In the genomic region with DNA sequence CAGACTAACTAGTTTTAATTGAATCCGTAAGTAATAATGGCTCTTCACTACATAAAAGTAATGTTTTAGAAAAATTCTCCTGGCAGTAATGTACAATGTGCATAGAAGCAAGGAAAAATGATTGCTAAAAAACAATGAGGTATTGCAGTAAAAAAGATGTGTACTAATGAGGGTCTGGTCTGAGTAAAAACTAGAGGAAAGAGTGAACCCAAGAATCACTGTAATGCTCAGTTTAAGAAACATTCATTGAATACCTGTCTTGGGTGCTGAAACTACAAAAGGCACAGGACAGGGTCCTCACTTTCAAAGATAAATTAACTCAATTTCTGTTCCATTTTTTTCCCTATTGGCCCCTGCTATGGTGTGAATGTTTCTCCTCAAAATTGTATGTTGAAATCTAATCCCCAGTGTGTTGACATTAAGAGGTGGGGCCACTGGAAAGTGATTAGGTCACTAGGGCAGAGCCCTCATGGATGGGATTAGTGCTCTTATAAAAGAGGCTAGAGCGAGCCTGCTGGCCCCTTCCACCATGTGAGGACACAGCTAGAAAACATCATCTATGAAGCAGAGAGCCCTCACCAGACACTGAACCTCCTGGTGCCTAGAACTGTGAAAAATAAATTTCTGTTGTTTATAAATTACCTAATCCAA, we compare ENCODE assay signal across 11 cellular contexts. TPM values are rescaled to one million over a fixed set of nuclear protein-coding genes. Genes with fewer than 3 reads are reported as not detected.
A peak's percentile ranks its signal among the peaks of the same experiment; 100 is the strongest.
DNase-seq lines count a peak whose midpoint lies in the region; ATAC-seq and TF ChIP-seq lines count a peak whose summit lies in the region.
"Had no signal": no experiment of that assay in that cellular context is flagged by ENCODE, and none has a peak within 500 bp of the region (broad histone marks: within the 10 kb centered on the region; RNA-seq: fewer than 3 reads in every experiment).

No MANE protein-coding gene starts in this region.

- no peak for TF ChIP-seq POLR2A in transverse colon (IDR thresholded peaks at IDR 0.05)

- no peaks in the 10 kb centered on the region for H3K9me3 Mint-ChIP-seq in activated naive CD8-positive, alpha-beta T cell (ENCODE audit: low read depth)
- no peaks in the 10 kb centered on the region for H3K9me3 Mint-ChIP-seq in activated naive CD8-positive, alpha-beta T cell treated with anti-CD3 and anti-CD28 coated beads, Interleukin-2, amount 50 U/mL, for 24 hours

- H3K36me3 ChIP-seq in transverse colon (no peaks in the 10 kb centered on the region), neuronal stem cell (replicated peaks in 1 of 2; ENCODE audit: control insufficient read depth in 2 of 2, insufficient read depth in 2 of 2, low read length in 2 of 2) (no peaks in the 10 kb centered on the region)
- H3K36me3 ChIP-seq: vagina had no signal

- no peak overlapping the region for H4K91ac ChIP-seq in neuronal stem cell (ENCODE audit: low read depth, low read length, poor library complexity)

- H4K8ac ChIP-seq in neuronal stem cell (ENCODE audit: low read depth, low read length), result no peak overlapping the region

- H3K27me3 ChIP-seq in HL-60 (ENCODE audit: insufficient read depth, poor library complexity, severe bottlenecking) (no peaks in the 10 kb centered on the region), transverse colon (no peaks in the 10 kb centered on the region), neuronal stem cell (ENCODE audit: control insufficient read depth in 3 of 3, insufficient read depth in 3 of 3, low read depth in 1 of 3, low read length in 3 of 3) (no peaks in the 10 kb centered on the region)
- H3K27me3 ChIP-seq: vagina had no signal

- in situ Hi-C loops in transverse colon (cut with MboI; ENCODE audit: low pct_ligation_motif_present in 1 of 4, low pct_unique_long_range_greater_than_20kb in 1 of 4, low sequenced_read_pairs in 3 of 4), result no loop called here

- 56 to 75% methylated on average over 2 of the region's 2 CpGs for WGBS in transverse colon (ENCODE audit: low coverage in 1 of 2), 2 donors
- no CpG with 5 or more reads among the region's 2 CpGs for WGBS in neuronal stem cell (ENCODE audit: extremely low coverage in 2 of 2, insufficient read length in 2 of 2, insufficient replicate concordance in 1 of 2), 2 donors

- no peak overlapping the region for H2BK12ac ChIP-seq in neuronal stem cell (ENCODE audit: low read length)

- H3K79me1 ChIP-seq in neuronal stem cell (ENCODE audit: low read depth, low read length), result no peaks in the 10 kb centered on the region

- H3K4me2 ChIP-seq in neuronal stem cell (ENCODE audit: insufficient read depth, low read length, poor library complexity, severe bottlenecking), result no peak overlapping the region

- peak overlapping the region; percentile 65 for H3K27ac ChIP-seq in HL-60 (replicated peaks)
- peak overlapping the region; percentile 37 to 56 (median 46) for H3K27ac ChIP-seq in transverse colon
- H3K27ac ChIP-seq in neuronal stem cell (replicated peaks; ENCODE audit: low read length), result no peak overlapping the region
- H3K27ac ChIP-seq: epithelial cell of prostate, vagina had no signal

- H3K27ac Mint-ChIP-seq in activated naive CD8-positive, alpha-beta T cell, result peak overlapping the region; percentile 73
- no peak overlapping the region for H3K27ac Mint-ChIP-seq in activated naive CD8-positive, alpha-beta T cell treated with anti-CD3 and anti-CD28 coated beads, Interleukin-2, amount 50 U/mL, for 24 hours

- H2BK15ac ChIP-seq in neuronal stem cell (ENCODE audit: low read length), result no peak overlapping the region

- H3K18ac ChIP-seq in neuronal stem cell (ENCODE audit: low read length), result no peak overlapping the region

- H3K4ac ChIP-seq in neuronal stem cell (ENCODE audit: low read length), result no peak overlapping the region

- H3K4me3 ChIP-seq in HL-60 (replicated peaks; ENCODE audit: insufficient read depth, low read length) (peak overlapping the region; percentile 9), transverse colon (no peak overlapping the region), neuronal stem cell (ENCODE audit: low read length in 2 of 2) (no peak overlapping the region)
- H3K4me3 ChIP-seq: vagina had no signal

- no peak overlapping the region for H2AFZ ChIP-seq in neuronal stem cell (ENCODE audit: low read length)

- H2BK120ac ChIP-seq in neuronal stem cell (ENCODE audit: low read depth, low read length), result no peak overlapping the region

- H3K27me3 Mint-ChIP-seq in activated naive CD8-positive, alpha-beta T cell, result no peaks in the 10 kb centered on the region
- no peaks in the 10 kb centered on the region for H3K27me3 Mint-ChIP-seq in activated naive CD8-positive, alpha-beta T cell treated with anti-CD3 and anti-CD28 coated beads, Interleukin-2, amount 50 U/mL, for 24 hours

- no peak overlapping the region for H2BK5ac ChIP-seq in neuronal stem cell (ENCODE audit: low read length)

- H3K4me3 Mint-ChIP-seq in activated naive CD8-positive, alpha-beta T cell, result no peak overlapping the region
- no peak overlapping the region for H3K4me3 Mint-ChIP-seq in activated naive CD8-positive, alpha-beta T cell treated with anti-CD3 and anti-CD28 coated beads, Interleukin-2, amount 50 U/mL, for 24 hours

- H3K9ac ChIP-seq in neuronal stem cell (ENCODE audit: low read depth, low read length, poor library complexity), result no peak overlapping the region

- no peak overlapping the region for H2AK5ac ChIP-seq in neuronal stem cell (ENCODE audit: low read depth, low read length)

- intact Hi-C loops in transverse colon (cut with DNase I; ENCODE audit: low total_unique reads), result no loop called here

- H3K4me1 Mint-ChIP-seq in activated naive CD8-positive, alpha-beta T cell (ENCODE audit: low read depth), result peaks cover 40% of the 10 kb centered on the region
- peaks cover 41% of the 10 kb centered on the region for H3K4me1 Mint-ChIP-seq in activated naive CD8-positive, alpha-beta T cell treated with anti-CD3 and anti-CD28 coated beads, Interleukin-2, amount 50 U/mL, for 24 hours

- TF ChIP-seq EP300 in transverse colon (IDR thresholded peaks at IDR 0.05; ENCODE audit: low read depth), result no peak

- H3K23ac ChIP-seq in neuronal stem cell (ENCODE audit: low read depth, low read length, poor library complexity), result no peak overlapping the region

- H3K9me3 ChIP-seq in transverse colon (no peaks in the 10 kb centered on the region), neuronal stem cell (replicated peaks in 1 of 2; ENCODE audit: control insufficient read depth in 2 of 2, insufficient read depth in 1 of 2, low read depth in 1 of 2, low read length in 2 of 2) (no peaks in the 10 kb centered on the region)
- H3K9me3 ChIP-seq: vagina had no signal

- no peak for TF ChIP-seq CTCF in HL-60 (IDR thresholded peaks at IDR 0.05; ENCODE audit: insufficient read depth, low read length)
- TF ChIP-seq CTCF in transverse colon (IDR thresholded peaks at IDR 0.05), result no peak

- H3K4me1 ChIP-seq in transverse colon (peaks cover 0 to 44% (median 22%) of the 10 kb centered on the region in 4 donors), neuronal stem cell (ENCODE audit: control insufficient read depth in 2 of 2, insufficient read depth in 1 of 2, low read depth in 1 of 2, low read length in 2 of 2) (no peaks in the 10 kb centered on the region)

- ATAC-seq in activated naive CD8-positive, alpha-beta T cell treated with anti-CD3 and anti-CD28 coated beads, Interleukin-2, amount 50 U/mL, for 24 hours, result no peak
- peak; percentile 87 for ATAC-seq in esophagus mucosa

- peaks cover 2% of the 10 kb centered on the region for H3K36me3 Mint-ChIP-seq in activated naive CD8-positive, alpha-beta T cell
- no peaks in the 10 kb centered on the region for H3K36me3 Mint-ChIP-seq in activated naive CD8-positive, alpha-beta T cell treated with anti-CD3 and anti-CD28 coated beads, Interleukin-2, amount 50 U/mL, for 24 hours (ENCODE audit: low read depth)

- H3K14ac ChIP-seq in neuronal stem cell (ENCODE audit: low read length), result no peak overlapping the region

- no peak for DNase-seq in activated naive CD8-positive, alpha-beta T cell treated with anti-CD3 and anti-CD28 coated beads, Interleukin-2, amount 50 U/mL, for 24 hours
- DNase-seq in HL-60 (ENCODE audit: low read depth in 1 of 2, low spot score in 1 of 2), result peak; percentile 51 to 64
- no peak for DNase-seq in transverse colon
- no peak for DNase-seq in AG08396 (ENCODE audit: low spot score)
- DNase-seq in neuronal stem cell (ENCODE audit: low spot score), result no peak
- no peak for DNase-seq in pons (ENCODE audit: low spot score)
- DNase-seq: NCI-H1436 had no signal

RNA-seq across cellular contexts. Expression of a gene that starts 51.6 kb away (rescaled TPM):
- total RNA-seq in esophagus mucosa (9.1 TPM), transverse colon (10 to 100 TPM in 3 of 4 donors, 1 to 10 TPM in 1; 7.5 to 32.8 (median 28.0) TPM)
- 4.1 TPM for polyA plus RNA-seq in neuronal stem cell (2013, experiment 1 of 2)
- polyA plus RNA-seq in neuronal stem cell (2013, experiment 2 of 2), result 3.8 TPM

Comparison
In these comparisons a context has a peak if more than half of its experiments do, and no peak if none do; other contexts are left out.
1. DNase-seq: peak in HL-60 (2 of 2); none in activated naive CD8-positive, alpha-beta T cell treated with anti-CD3 and anti-CD28 coated beads, Interleukin-2, amount 50 U/mL, for 24 hours (single experiment), transverse colon (single experiment), AG08396 (single experiment), neuronal stem cell (single experiment) and pons (single experiment).